27 cellular contexts compared by ENCODE assay signal in the genomic region with DNA sequence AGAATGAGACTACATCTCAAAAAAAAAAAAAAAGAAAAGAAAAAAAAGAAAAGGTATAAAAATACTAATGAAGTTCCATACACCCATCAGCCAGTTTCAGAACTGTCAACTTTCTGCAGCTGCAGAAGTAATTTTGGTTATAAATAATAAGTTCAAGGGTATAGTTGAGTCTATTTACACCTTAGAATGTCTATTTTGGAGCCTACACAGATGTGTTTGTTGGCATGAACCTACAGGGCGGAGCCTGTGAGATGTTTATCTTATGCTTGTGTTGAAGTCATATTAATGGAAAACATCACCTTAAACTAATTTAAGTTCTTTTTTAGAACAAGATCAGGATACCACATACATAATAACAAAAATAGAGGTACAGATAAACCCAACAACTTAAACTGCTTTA.
"Had no signal": no experiment of that assay in that cellular context is flagged by ENCODE, and none has a peak within 500 bp of the region (broad histone marks: within the 10 kb centered on the region; RNA-seq: fewer than 3 reads in every experiment).

No MANE protein-coding gene starts in this region.

- H3K4me1 ChIP-seq: adrenal gland had no signal

- DNase-seq: activated CD4-positive, alpha-beta memory T cell treated with anti-CD3 and anti-CD28 coated beads for 36 hours; activated CD4-positive, alpha-beta T cell treated with anti-CD3 and anti-CD28 coated beads for 36 hours; activated CD4-positive, alpha-beta T cell treated with anti-CD3 and anti-CD28 coated beads, Interleukin-2, amount 10 ng/mL, durations not matched to agents 24 days and 14 days; activated CD4-positive, CD25-positive, alpha-beta regulatory T cell; activated CD4-positive, CD25-positive, alpha-beta regulatory T cell treated with anti-CD3 and anti-CD28 coated beads, Interleukin-2, amount 50 U/mL, for 72 hours; activated CD8-positive, alpha-beta memory T cell treated with anti-CD3 and anti-CD28 coated beads, Interleukin-2, amount 10 ng/mL, durations not matched to agents 7 days and 5 days; activated CD8-positive, alpha-beta memory T cell treated with anti-CD3 and anti-CD28 coated beads, Interleukin-2, amount 50 U/mL, for 4 hours; activated CD8-positive, alpha-beta T cell treated with anti-CD3 and anti-CD28 coated beads, Interleukin-2, amount 10 ng/mL, durations not matched to agents 7 days and 5 days; activated effector memory CD4-positive, alpha-beta T cell treated with anti-CD3 and anti-CD28 coated beads, Interleukin-2, amount 50 U/mL, for 16 hours; activated naive CD4-positive, alpha-beta T cell treated with anti-CD3 and anti-CD28 coated beads for 36 hours; activated naive CD8-positive, alpha-beta T cell treated with anti-CD3 and anti-CD28 coated beads for 36 hours; activated naive CD8-positive, alpha-beta T cell treated with anti-CD3 and anti-CD28 coated beads, Interleukin-2, amount 50 U/mL, for 24 hours; activated T-cell treated with anti-CD3 and anti-CD28 coated beads, Interleukin-2, amount 50 U/mL, for 1 hour; activated T-cell treated with anti-CD3 and anti-CD28 coated beads, Interleukin-2, amount 50 U/mL, for 48 hours; adrenal gland; amygdala; aorta; body of pancreas; central memory CD4-positive, alpha-beta T cell; dorsolateral prefrontal cortex; effector memory CD4-positive, alpha-beta T cell; endodermal cell; esophagus squamous epithelium; foreskin melanocyte; head of caudate nucleus; T-helper 2 cell had no signal

- H3K9me3 ChIP-seq: adrenal gland, body of pancreas, esophagus squamous epithelium had no signal

- ATAC-seq: activated CD4-positive, alpha-beta T cell treated with anti-CD3 and anti-CD28 coated beads for 36 hours; activated CD8-positive, alpha-beta memory T cell treated with anti-CD3 and anti-CD28 coated beads, Interleukin-2, amount 10 ng/mL, durations not matched to agents 7 days and 5 days; activated CD8-positive, alpha-beta T cell treated with anti-CD3 and anti-CD28 coated beads, Interleukin-2, amount 10 ng/mL, durations not matched to agents 7 days and 5 days; activated naive CD8-positive, alpha-beta T cell treated with anti-CD3 and anti-CD28 coated beads, Interleukin-2, amount 50 U/mL, for 24 hours; body of pancreas had no signal

- H3K27ac ChIP-seq: adrenal gland, body of pancreas, coronary artery, dorsolateral prefrontal cortex, esophagus squamous epithelium had no signal

- H3K4me3 ChIP-seq: adrenal gland, body of pancreas, coronary artery, dorsolateral prefrontal cortex, esophagus squamous epithelium had no signal

- H3K27me3 ChIP-seq: adrenal gland, body of pancreas, dorsolateral prefrontal cortex, esophagus squamous epithelium had no signal

- H3K36me3 ChIP-seq: adrenal gland, esophagus squamous epithelium had no signal
